ENCODE assay signal across 9 cellular contexts in genomic region chr11:3835752-3836151, GRCh38. TPM values are rescaled to one million over a fixed set of nuclear protein-coding genes. Genes with fewer than 3 reads are reported as not detected.
DNase-seq lines count a peak whose midpoint lies in the region; ATAC-seq and TF ChIP-seq lines count a peak whose summit lies in the region.
"Had no signal": no experiment of that assay in that cellular context is flagged by ENCODE, and none has a peak within 500 bp of the region (broad histone marks: within the 10 kb centered on the region; RNA-seq: fewer than 3 reads in every experiment).

No MANE protein-coding gene starts in this region.

- ATAC-seq in HG03039 (IDR thresholded peaks at IDR 0.05; ENCODE audit: unreplicated experiment) = no peak

- in situ Hi-C loops in transverse colon (cut with MboI; ENCODE audit: low pct_ligation_motif_present in 1 of 4, low pct_unique_long_range_greater_than_20kb in 1 of 4, low sequenced_read_pairs in 3 of 4) = no loop called here

- H3K27ac ChIP-seq in angular gyrus (ENCODE audit: low read depth, low read length) = peak overlapping the region; percentile 81
- no peak overlapping the region for H3K27ac ChIP-seq in mesendoderm (ENCODE audit: low read depth, low read length)
- peak overlapping the region; percentile 50 to 98 (median 72) for H3K27ac ChIP-seq in transverse colon

- H3K9me3 ChIP-seq in transverse colon = no peaks in the 10 kb centered on the region

- peak overlapping the region; percentile 86 for H3K27ac Mint-ChIP-seq in activated naive CD4-positive, alpha-beta T cell treated with anti-CD3 and anti-CD28 coated beads for 36 hours

- no peak for TF ChIP-seq POLR2A in transverse colon (IDR thresholded peaks at IDR 0.05)

- H2AK5ac ChIP-seq in mesendoderm (ENCODE audit: low read length) = no peak overlapping the region

- no peak overlapping the region for H3K4ac ChIP-seq in mesendoderm (ENCODE audit: low read depth, low read length)

- H3K27me3 Mint-ChIP-seq in activated naive CD4-positive, alpha-beta T cell treated with anti-CD3 and anti-CD28 coated beads for 36 hours (ENCODE audit: low read depth) = no peaks in the 10 kb centered on the region

- no peak overlapping the region for H2BK120ac ChIP-seq in mesendoderm (ENCODE audit: low read depth, low read length)

- H3K18ac ChIP-seq in mesendoderm (ENCODE audit: low read length) = no peak overlapping the region

- intact Hi-C loops in activated naive CD4-positive, alpha-beta T cell treated with anti-CD3 and anti-CD28 coated beads for 36 hours (cut with micrococcal nuclease) = no loop called here
- intact Hi-C loops in transverse colon (cut with DNase I; ENCODE audit: low total_unique reads) = no loop called here

- H3K79me2 ChIP-seq in mesendoderm (ENCODE audit: control insufficient read depth, insufficient read depth, low read length) = peaks cover 40% of the 10 kb centered on the region

- CTCF ChIA-PET in activated naive CD4-positive, alpha-beta T cell treated with anti-CD3 and anti-CD28 coated beads for 36 hours (lab: Charles Lee) = interaction anchor here (0.6 to 17.3 kb wide), 6 partner anchors 8 to 237 kb away, joined by 3 to 231 read pairs (median 4); partner anchors contain the start of genes NUP98 and STIM1

- peak overlapping the region; percentile 8 for H3K56ac ChIP-seq in mesendoderm (ENCODE audit: low read length)

- no peak for DNase-seq in activated naive CD4-positive, alpha-beta T cell treated with anti-CD3 and anti-CD28 coated beads for 36 hours
- no peak for DNase-seq in activated naive CD4-positive, alpha-beta T cell treated with Interleukin-2 at 50 U/mL for 16 hours
- DNase-seq in mesendoderm (no peak), transverse colon (no peak), NCI-H524 treated with DMSO at 0.1 percent for 48 hours (lab: John Stamatoyannopoulos, UW) (no peak), NCI-H1694 (lab: John Stamatoyannopoulos, UW) (no peak)
- DNase-seq: stimulated activated CD4-positive, alpha-beta T cell treated with anti-CD3 and anti-CD28 coated beads, Interleukin-4, amount 100 ng/mL, for 1 hour had no signal

- no CpG with 5 or more reads among the region's 5 CpGs for WGBS in mesendoderm (ENCODE audit: extremely low coverage, insufficient coverage, low lambda C conversion rate)
- 69 to 75% methylated on average over 1 to 5 of the region's 5 CpGs for WGBS in transverse colon (ENCODE audit: low coverage in 1 of 2), 2 donors

- no peak overlapping the region for H3K4me3 ChIP-seq in mesendoderm (ENCODE audit: low read length)
- H3K4me3 ChIP-seq in transverse colon = no peak overlapping the region

- H3K9me3 Mint-ChIP-seq in activated naive CD4-positive, alpha-beta T cell treated with anti-CD3 and anti-CD28 coated beads for 36 hours = no peaks in the 10 kb centered on the region

- H2BK15ac ChIP-seq in mesendoderm (replicated peaks; ENCODE audit: low read depth) = no peak overlapping the region

- H4K5ac ChIP-seq in mesendoderm (ENCODE audit: low read length) = no peak overlapping the region

- no peak for TF ChIP-seq EP300 in transverse colon (IDR thresholded peaks at IDR 0.05; ENCODE audit: low read depth)

- no peak for TF ChIP-seq CTCF in transverse colon (IDR thresholded peaks at IDR 0.05)

- no peak overlapping the region for H2BK5ac ChIP-seq in mesendoderm (ENCODE audit: low read length)

- no peak overlapping the region for H3K23ac ChIP-seq in mesendoderm (ENCODE audit: low read length)

- peaks cover 70% of the 10 kb centered on the region for H3K36me3 Mint-ChIP-seq in activated naive CD4-positive, alpha-beta T cell treated with anti-CD3 and anti-CD28 coated beads for 36 hours (ENCODE audit: low read depth)

- H3K36me3 ChIP-seq in mesendoderm (ENCODE audit: control insufficient read depth, insufficient read depth, low read length) (peaks cover 4% of the 10 kb centered on the region), transverse colon (no peaks in the 10 kb centered on the region)

- H3K79me1 ChIP-seq in mesendoderm (ENCODE audit: low read length) = peaks cover 62% of the 10 kb centered on the region

- no peak overlapping the region for H3K4me2 ChIP-seq in mesendoderm (ENCODE audit: low read length)

- H3K4me1 ChIP-seq in mesendoderm (ENCODE audit: control insufficient read depth, low read depth, low read length) (peaks cover 28% of the 10 kb centered on the region), transverse colon (peaks cover 20 to 90% (median 40%) of the 10 kb centered on the region in 4 donors)

- H3K27me3 ChIP-seq in mesendoderm (ENCODE audit: insufficient read depth, low read length, poor library complexity) = no peaks in the 10 kb centered on the region
- no peaks in the 10 kb centered on the region for H3K27me3 ChIP-seq in transverse colon

- peaks cover 76% of the 10 kb centered on the region for H3K4me1 Mint-ChIP-seq in activated naive CD4-positive, alpha-beta T cell treated with anti-CD3 and anti-CD28 coated beads for 36 hours (ENCODE audit: low read depth)

- H3K9ac ChIP-seq in mesendoderm (ENCODE audit: low read length) = no peak overlapping the region

- no peak overlapping the region for H4K8ac ChIP-seq in mesendoderm (ENCODE audit: low read depth, low read length)

- peak overlapping the region; percentile 85 for H3K4me3 Mint-ChIP-seq in activated naive CD4-positive, alpha-beta T cell treated with anti-CD3 and anti-CD28 coated beads for 36 hours

RNA-seq across cellular contexts. Expression of gene RHOG, which starts 5.0 kb away (rescaled TPM):
- 100 to 1,000 TPM; 142 TPM for total RNA-seq in activated naive CD4-positive, alpha-beta T cell treated with anti-CD3 and anti-CD28 coated beads for 36 hours
- polyA plus RNA-seq in mesendoderm (2013, experiment 1 of 2) = 38.2 TPM
- 34.7 TPM for polyA plus RNA-seq in mesendoderm (2013, experiment 2 of 2)
- 100 to 1,000 TPM in 1 of 4 donors, 10 to 100 TPM in 3; 21.7 to 146 (median 80.6) TPM for total RNA-seq in transverse colon

RNA-seq across cellular contexts. Expression of gene STIM1, which starts 19.7 kb away (rescaled TPM):
- total RNA-seq in activated naive CD4-positive, alpha-beta T cell treated with anti-CD3 and anti-CD28 coated beads for 36 hours = 10 to 100 TPM; 62.9 to 68.5 TPM
- polyA plus RNA-seq in mesendoderm (2013, experiment 1 of 2) = 9.2 TPM
- 8.3 TPM for polyA plus RNA-seq in mesendoderm (2013, experiment 2 of 2)
- total RNA-seq in transverse colon = 10 to 100 TPM; 41.2 to 79.3 (median 48.0) TPM

RNA-seq across cellular contexts. Expression of gene PGAP2, which starts 27.4 kb away (rescaled TPM):
- 10 to 100 TPM; 38.9 to 40.8 TPM for total RNA-seq in activated naive CD4-positive, alpha-beta T cell treated with anti-CD3 and anti-CD28 coated beads for 36 hours
- 55.1 TPM for polyA plus RNA-seq in mesendoderm (2013, experiment 1 of 2)
- 56.2 TPM for polyA plus RNA-seq in mesendoderm (2013, experiment 2 of 2)
- 10 to 100 TPM in 3 of 4 donors, 1 to 10 TPM in 1; 8.2 to 41.1 (median 37.9) TPM for total RNA-seq in transverse colon

RNA-seq across cellular contexts. Expression of gene NUP98, which starts 38.4 kb away (rescaled TPM):
- total RNA-seq in activated naive CD4-positive, alpha-beta T cell treated with anti-CD3 and anti-CD28 coated beads for 36 hours = 10 to 100 TPM; 90.8 to 97.6 TPM
- 72.3 TPM for polyA plus RNA-seq in mesendoderm (2013, experiment 1 of 2)
- polyA plus RNA-seq in mesendoderm (2013, experiment 2 of 2) = 72.2 TPM
- 100 to 1,000 TPM in 1 of 4 donors, 10 to 100 TPM in 3; 37.0 to 103 (median 72.4) TPM for total RNA-seq in transverse colon
